In the genomic region with DNA sequence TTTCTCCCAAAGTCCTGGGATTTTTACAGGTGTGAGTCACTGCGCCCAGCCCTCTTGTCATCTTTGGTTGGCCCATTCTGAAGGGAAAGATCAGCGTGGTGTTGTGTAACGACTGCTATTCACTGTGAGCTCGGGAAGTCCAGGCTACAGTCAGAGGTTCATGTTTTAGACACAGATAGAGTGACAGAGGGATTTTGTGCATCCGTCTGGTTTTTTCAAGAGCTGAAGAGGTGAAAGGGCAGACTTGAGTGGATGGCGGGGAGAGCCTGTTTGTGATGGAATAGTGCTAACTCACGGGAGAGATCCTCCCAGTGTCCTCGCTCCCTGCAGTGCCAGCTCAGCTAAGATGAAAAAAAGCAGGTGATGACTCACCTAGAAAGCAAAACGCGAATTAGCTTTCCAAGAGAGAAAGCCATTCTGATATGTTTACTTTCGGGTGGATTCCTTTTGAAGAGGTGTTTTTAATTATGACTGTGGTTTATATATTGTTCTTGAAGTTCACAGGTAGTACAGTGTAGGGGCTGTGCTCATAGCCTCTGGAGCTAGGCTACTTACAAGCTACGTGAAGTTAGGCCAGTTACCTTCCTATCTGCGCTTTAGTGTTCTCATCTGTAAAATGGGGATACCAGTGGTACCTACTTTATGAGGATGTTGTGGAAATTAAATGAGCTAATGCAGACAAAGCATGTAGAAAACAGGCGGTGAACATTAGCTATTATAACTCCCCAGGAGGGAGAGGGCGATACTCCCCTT, we compare ENCODE assay signal across 9 cellular contexts.
DNase-seq lines count a peak whose midpoint lies in the region; ATAC-seq and TF ChIP-seq lines count a peak whose summit lies in the region.
"Had no signal": no experiment of that assay in that cellular context is flagged by ENCODE, and none has a peak within 500 bp of the region (broad histone marks: within the 10 kb centered on the region; RNA-seq: fewer than 3 reads in every experiment).

No MANE protein-coding gene starts in this region.

- no peak overlapping the region for H3K27ac Mint-ChIP-seq in activated T-helper 17 cell treated with anti-CD3 and anti-CD28 coated beads, Interleukin-2, amount 50 U/mL, for 72 hours

- H3K36me3 Mint-ChIP-seq in activated T-helper 17 cell treated with anti-CD3 and anti-CD28 coated beads, Interleukin-2, amount 50 U/mL, for 72 hours (ENCODE audit: low read depth), result no peaks in the 10 kb centered on the region

- H3K4me1 Mint-ChIP-seq in activated T-helper 17 cell treated with anti-CD3 and anti-CD28 coated beads, Interleukin-2, amount 50 U/mL, for 72 hours, result no peaks in the 10 kb centered on the region

- H3K9me3 Mint-ChIP-seq in activated T-helper 17 cell treated with anti-CD3 and anti-CD28 coated beads, Interleukin-2, amount 50 U/mL, for 72 hours, result no peaks in the 10 kb centered on the region

- H3K36me3 ChIP-seq in kidney epithelial cell (ENCODE audit: control insufficient read depth, insufficient read depth, low read length), result no peaks in the 10 kb centered on the region

- H3K27me3 Mint-ChIP-seq in activated T-helper 17 cell treated with anti-CD3 and anti-CD28 coated beads, Interleukin-2, amount 50 U/mL, for 72 hours, result peaks cover 24% of the 10 kb centered on the region

- no peak overlapping the region for H3K4me3 Mint-ChIP-seq in activated T-helper 17 cell treated with anti-CD3 and anti-CD28 coated beads, Interleukin-2, amount 50 U/mL, for 72 hours

- DNase-seq in ELF-1 (ENCODE audit: low read depth, low spot score) (peak; percentile 46), NCI-H187 (lab: John Stamatoyannopoulos, UW) (peak; percentile 91 to 95), kidney epithelial cell (ENCODE audit: low read depth) (peak; percentile 56), GM10266 (ENCODE audit: extremely low spot score) (no peak), mucosa of gallbladder (ENCODE audit: low spot score) (no peak), RPMI8226 (no peak)
- DNase-seq: kidney had no signal

- H3K27me3 ChIP-seq in kidney epithelial cell (ENCODE audit: control insufficient read depth, insufficient read depth, low read length), result no peaks in the 10 kb centered on the region

- no peak overlapping the region for H3K4me3 ChIP-seq in kidney epithelial cell (ENCODE audit: low read depth, low read length)

- peak; percentile 39 for ATAC-seq in activated T-helper 17 cell treated with anti-CD3 and anti-CD28 coated beads, Interleukin-2, amount 50 U/mL, for 72 hours (replicated peaks)
- ATAC-seq in GM21619 (IDR thresholded peaks at IDR 0.05; ENCODE audit: unreplicated experiment), result no peak

- TF ChIP-seq CTCF in kidney epithelial cell (IDR thresholded peaks at IDR 0.05; ENCODE audit: insufficient read depth, low read length, poor library complexity, severe bottlenecking) (no peak), GM10266 (IDR thresholded peaks at IDR 0.05; ENCODE audit: control insufficient read depth, insufficient read depth, low read depth, missing control alignments) (no peak)

Comparison
In these comparisons a context has a peak if more than half of its experiments do, and no peak if none do; other contexts are left out.
1. DNase-seq: peak in ELF-1 (single experiment), NCI-H187 (2 of 2) and kidney epithelial cell (single experiment); none in GM10266 (single experiment), mucosa of gallbladder (single experiment) and RPMI8226 (single experiment).